ENCODE assay signal across 8 cellular contexts in the genomic region with DNA sequence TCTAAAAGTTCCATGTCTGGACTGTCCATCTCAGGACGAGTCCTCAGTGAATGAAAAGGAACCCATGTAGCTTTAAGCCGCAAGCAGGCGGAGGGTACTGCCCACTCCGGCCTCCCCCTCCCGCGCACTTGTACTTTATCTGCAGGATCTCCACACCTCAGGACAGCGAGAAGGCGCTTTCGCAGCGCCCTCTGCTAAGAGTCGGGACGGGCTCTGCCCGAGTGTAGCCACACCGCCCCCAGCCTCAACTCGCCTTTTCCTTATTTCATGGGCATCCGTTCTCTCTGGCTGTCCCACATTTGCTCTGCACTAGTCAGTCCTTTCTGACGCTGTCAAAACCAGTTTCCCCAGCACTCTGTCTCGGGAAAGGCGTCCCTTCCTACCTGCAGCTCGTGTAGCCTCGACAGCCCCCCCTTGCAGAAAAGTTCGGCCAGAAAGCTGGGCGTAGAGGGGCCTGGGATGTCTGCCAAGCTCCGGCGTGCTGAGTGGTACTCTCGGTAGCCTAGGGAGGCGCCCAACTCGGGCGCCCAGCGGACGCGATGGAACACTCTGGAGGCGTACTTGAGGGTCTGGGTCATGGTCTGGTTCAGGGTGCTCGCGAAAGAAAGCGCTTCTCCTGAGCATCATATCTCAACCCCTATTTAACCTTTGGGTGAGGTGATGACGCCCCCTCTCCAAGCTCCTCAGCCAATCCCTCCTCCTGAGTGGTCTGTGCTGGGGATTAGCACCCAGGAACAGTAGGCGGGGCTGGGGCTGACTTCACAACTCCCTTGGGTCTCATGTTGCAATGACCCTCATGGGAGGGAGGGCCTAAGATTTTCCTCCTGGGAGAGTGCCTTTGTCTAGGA. TPM values are rescaled to one million over a fixed set of nuclear protein-coding genes. Genes with fewer than 3 reads are reported as not detected.
DNase-seq lines count a peak whose midpoint lies in the region; ATAC-seq and TF ChIP-seq lines count a peak whose summit lies in the region.

A gene with protein sequence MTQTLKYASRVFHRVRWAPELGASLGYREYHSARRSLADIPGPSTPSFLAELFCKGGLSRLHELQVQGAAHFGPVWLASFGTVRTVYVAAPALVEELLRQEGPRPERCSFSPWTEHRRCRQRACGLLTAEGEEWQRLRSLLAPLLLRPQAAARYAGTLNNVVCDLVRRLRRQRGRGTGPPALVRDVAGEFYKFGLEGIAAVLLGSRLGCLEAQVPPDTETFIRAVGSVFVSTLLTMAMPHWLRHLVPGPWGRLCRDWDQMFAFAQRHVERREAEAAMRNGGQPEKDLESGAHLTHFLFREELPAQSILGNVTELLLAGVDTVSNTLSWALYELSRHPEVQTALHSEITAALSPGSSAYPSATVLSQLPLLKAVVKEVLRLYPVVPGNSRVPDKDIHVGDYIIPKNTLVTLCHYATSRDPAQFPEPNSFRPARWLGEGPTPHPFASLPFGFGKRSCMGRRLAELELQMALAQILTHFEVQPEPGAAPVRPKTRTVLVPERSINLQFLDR (minus strand): TSS at position 615 of the 848 bp plus-strand sequence. CDS start 37 bp downstream, at position 578.

- no peak for ATAC-seq in CD4-positive, alpha-beta T cell (ENCODE audit: poor library complexity)
- no peak for ATAC-seq in HG02759 (IDR thresholded peaks at IDR 0.05; ENCODE audit: unreplicated experiment)

- no peak within 1 kb of the TSS for H3K27ac ChIP-seq in CD4-positive, alpha-beta T cell (ENCODE audit: low read depth, low read length)

- no peaks in the 10 kb centered on the region for H3K9me3 Mint-ChIP-seq in CD4-positive, alpha-beta T cell
- no peaks in the 10 kb centered on the region for H3K9me3 Mint-ChIP-seq in type B pancreatic cell

- no peak for TF ChIP-seq CTCF in CD4-positive, alpha-beta T cell (IDR thresholded peaks at IDR 0.05)
- TF ChIP-seq CTCF in astrocyte of the spinal cord (IDR thresholded peaks at IDR 0.05; ENCODE audit: low read depth, low read length) (no peak), type B pancreatic cell (conservative IDR thresholded peaks at IDR 0.05) (no peak), lower leg skin (IDR thresholded peaks at IDR 0.05) (no peak)

- H3K4me1 Mint-ChIP-seq in CD4-positive, alpha-beta T cell (ENCODE audit: low read depth), result peaks cover 43% of the 10 kb centered on the region
- peaks cover 19% of the 10 kb centered on the region for H3K4me1 Mint-ChIP-seq in type B pancreatic cell (ENCODE audit: unreplicated experiment)

- H3K4me3 ChIP-seq in astrocyte of the spinal cord (ENCODE audit: low read depth, low read length) (peak within 1 kb of the TSS; percentile 16), lower leg skin (ENCODE audit: low read depth, poor library complexity, severe bottlenecking) (no peak within 1 kb of the TSS)

- in situ Hi-C loops in astrocyte of the spinal cord (cut with HindIII; ENCODE audit: low sequenced_read_pairs), result no loop called here

- no peak for TF ChIP-seq RAD21 in Ishikawa (IDR thresholded peaks at IDR 0.05; ENCODE audit: low read depth)

- H3K27me3 Mint-ChIP-seq in CD4-positive, alpha-beta T cell, result peaks cover 35% of the 10 kb centered on the region
- peaks cover 68% of the 10 kb centered on the region for H3K27me3 Mint-ChIP-seq in type B pancreatic cell

- CTCF ChIA-PET in CD4-positive, alpha-beta T cell (lab: Charles Lee), result interaction anchor here (2.8 kb wide), 1 partner anchor 10 kb away, joined by 18 read pairs; no protein-coding TSS in a partner anchor

- no peaks in the 10 kb centered on the region for H3K9me3 ChIP-seq in CD4-positive, alpha-beta T cell (ENCODE audit: control insufficient read depth, low read length)

- intact Hi-C loops in CD4-positive, alpha-beta T cell (cut with DNase I, micrococcal nuclease), result no loop called here
- intact Hi-C loops in lower leg skin (cut with DNase I; ENCODE audit: low total_unique reads), result no loop called here
- intact Hi-C loops in head of caudate nucleus (cut with DNase I), result no loop called here

- TF ChIP-seq POLR2A in lower leg skin (IDR thresholded peaks at IDR 0.05), result no peak

- 9% methylated on average over 35 to 38 of the region's 38 CpGs for WGBS in lower leg skin, 2 donors

- peak within 1 kb of the TSS; percentile 86 for H3K4me3 Mint-ChIP-seq in CD4-positive, alpha-beta T cell
- peak within 1 kb of the TSS; percentile 70 for H3K4me3 Mint-ChIP-seq in type B pancreatic cell

- DNase-seq in CD4-positive, alpha-beta T cell, result no peak
- DNase-seq in astrocyte of the spinal cord (ENCODE audit: low read depth, low spot score), result no peak
- DNase-seq in kidney tubule cell (ENCODE audit: low spot score), result peak; percentile 31
- DNase-seq in type B pancreatic cell (ENCODE audit: extremely low spot score, unreplicated experiment), result no peak
- DNase-seq in lower leg skin (ENCODE audit: low spot score in 2 of 2), result no peak
- no peak for DNase-seq in head of caudate nucleus

- peaks cover 31% of the 10 kb centered on the region for H3K27me3 ChIP-seq in CD4-positive, alpha-beta T cell (ENCODE audit: control insufficient read depth, insufficient read depth, low read length)

- peaks cover 20% of the 10 kb centered on the region for H3K36me3 Mint-ChIP-seq in CD4-positive, alpha-beta T cell (ENCODE audit: low read depth)
- peaks cover 22% of the 10 kb centered on the region for H3K36me3 Mint-ChIP-seq in type B pancreatic cell

- no peak for TF ChIP-seq EP300 in Ishikawa (IDR thresholded peaks at IDR 0.05; ENCODE audit: borderline replicate concordance)

- POLR2A ChIA-PET in CD4-positive, alpha-beta T cell (lab: Charles Lee), result interaction anchor here (1.4 to 2.8 kb wide), 4 partner anchors 10 to 22 kb away, joined by 3 to 14 read pairs (median 8); a partner anchor contains a TSS

- no peak within 1 kb of the TSS for H3K27ac Mint-ChIP-seq in CD4-positive, alpha-beta T cell
- no peak within 1 kb of the TSS for H3K27ac Mint-ChIP-seq in type B pancreatic cell

TF ChIP-seq in Ishikawa, 13 proteins besides CTCF, POLR2A, EP300 and RAD21:
- TF ChIP-seq EGR1 (IDR thresholded peaks at IDR 0.05) (no peak), YY1 (IDR thresholded peaks at IDR 0.05; ENCODE audit: low read depth) (no peak), FOXM1 (IDR thresholded peaks at IDR 0.05; ENCODE audit: borderline replicate concordance, low read depth) (no peak), TCF12 (IDR thresholded peaks at IDR 0.05; ENCODE audit: low read depth) (0 out of 2 replicates have a peak, but pooled peaks have one; percentile 34), ZBTB7A (IDR thresholded peaks at IDR 0.05; ENCODE audit: low read depth) (peak; percentile 73; the same call in 1 of the 2 replicates), CREB1 (IDR thresholded peaks at IDR 0.05; ENCODE audit: low read depth) (no peak), NFIC (IDR thresholded peaks at IDR 0.05) (peak; percentile 27; the same call in 1 of the 2 replicates), TEAD4 (IDR thresholded peaks at IDR 0.05) (no peak), CEBPB (IDR thresholded peaks at IDR 0.05) (peak; percentile 76), TAF1 (IDR thresholded peaks at IDR 0.05; ENCODE audit: low read depth) (no peak)
- TF ChIP-seq, protein P1, sequence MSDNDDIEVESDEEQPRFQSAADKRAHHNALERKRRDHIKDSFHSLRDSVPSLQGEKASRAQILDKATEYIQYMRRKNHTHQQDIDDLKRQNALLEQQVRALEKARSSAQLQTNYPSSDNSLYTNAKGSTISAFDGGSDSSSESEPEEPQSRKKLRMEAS (IDR thresholded peaks at IDR 0.05), result 0 out of 2 replicates have a peak, but pooled peaks have one; percentile 32
- TF ChIP-seq, protein P2, sequence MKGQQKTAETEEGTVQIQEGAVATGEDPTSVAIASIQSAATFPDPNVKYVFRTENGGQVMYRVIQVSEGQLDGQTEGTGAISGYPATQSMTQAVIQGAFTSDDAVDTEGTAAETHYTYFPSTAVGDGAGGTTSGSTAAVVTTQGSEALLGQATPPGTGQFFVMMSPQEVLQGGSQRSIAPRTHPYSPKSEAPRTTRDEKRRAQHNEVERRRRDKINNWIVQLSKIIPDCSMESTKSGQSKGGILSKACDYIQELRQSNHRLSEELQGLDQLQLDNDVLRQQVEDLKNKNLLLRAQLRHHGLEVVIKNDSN (IDR thresholded peaks at IDR 0.05), result no peak
- TF ChIP-seq, protein P3, sequence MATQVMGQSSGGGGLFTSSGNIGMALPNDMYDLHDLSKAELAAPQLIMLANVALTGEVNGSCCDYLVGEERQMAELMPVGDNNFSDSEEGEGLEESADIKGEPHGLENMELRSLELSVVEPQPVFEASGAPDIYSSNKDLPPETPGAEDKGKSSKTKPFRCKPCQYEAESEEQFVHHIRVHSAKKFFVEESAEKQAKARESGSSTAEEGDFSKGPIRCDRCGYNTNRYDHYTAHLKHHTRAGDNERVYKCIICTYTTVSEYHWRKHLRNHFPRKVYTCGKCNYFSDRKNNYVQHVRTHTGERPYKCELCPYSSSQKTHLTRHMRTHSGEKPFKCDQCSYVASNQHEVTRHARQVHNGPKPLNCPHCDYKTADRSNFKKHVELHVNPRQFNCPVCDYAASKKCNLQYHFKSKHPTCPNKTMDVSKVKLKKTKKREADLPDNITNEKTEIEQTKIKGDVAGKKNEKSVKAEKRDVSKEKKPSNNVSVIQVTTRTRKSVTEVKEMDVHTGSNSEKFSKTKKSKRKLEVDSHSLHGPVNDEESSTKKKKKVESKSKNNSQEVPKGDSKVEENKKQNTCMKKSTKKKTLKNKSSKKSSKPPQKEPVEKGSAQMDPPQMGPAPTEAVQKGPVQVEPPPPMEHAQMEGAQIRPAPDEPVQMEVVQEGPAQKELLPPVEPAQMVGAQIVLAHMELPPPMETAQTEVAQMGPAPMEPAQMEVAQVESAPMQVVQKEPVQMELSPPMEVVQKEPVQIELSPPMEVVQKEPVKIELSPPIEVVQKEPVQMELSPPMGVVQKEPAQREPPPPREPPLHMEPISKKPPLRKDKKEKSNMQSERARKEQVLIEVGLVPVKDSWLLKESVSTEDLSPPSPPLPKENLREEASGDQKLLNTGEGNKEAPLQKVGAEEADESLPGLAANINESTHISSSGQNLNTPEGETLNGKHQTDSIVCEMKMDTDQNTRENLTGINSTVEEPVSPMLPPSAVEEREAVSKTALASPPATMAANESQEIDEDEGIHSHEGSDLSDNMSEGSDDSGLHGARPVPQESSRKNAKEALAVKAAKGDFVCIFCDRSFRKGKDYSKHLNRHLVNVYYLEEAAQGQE (IDR thresholded peaks at IDR 0.05; ENCODE audit: low read depth), result no peak

RNA-seq across cellular contexts. Expression of the gene that starts here (rescaled TPM):
- total RNA-seq in CD4-positive, alpha-beta T cell, result 1 to 10 TPM; 1.0 to 1.4 TPM
- total RNA-seq in type B pancreatic cell (ENCODE audit: low replicate concordance) (1.4 and 2.2 TPM in 2 replicates), lower leg skin (1 to 10 TPM in 3 of 4 donors, under 1 TPM in 1; 0.72 to 6.4 (median 1.7) TPM)
